10 cellular contexts compared by ENCODE assay signal in the genomic region with DNA sequence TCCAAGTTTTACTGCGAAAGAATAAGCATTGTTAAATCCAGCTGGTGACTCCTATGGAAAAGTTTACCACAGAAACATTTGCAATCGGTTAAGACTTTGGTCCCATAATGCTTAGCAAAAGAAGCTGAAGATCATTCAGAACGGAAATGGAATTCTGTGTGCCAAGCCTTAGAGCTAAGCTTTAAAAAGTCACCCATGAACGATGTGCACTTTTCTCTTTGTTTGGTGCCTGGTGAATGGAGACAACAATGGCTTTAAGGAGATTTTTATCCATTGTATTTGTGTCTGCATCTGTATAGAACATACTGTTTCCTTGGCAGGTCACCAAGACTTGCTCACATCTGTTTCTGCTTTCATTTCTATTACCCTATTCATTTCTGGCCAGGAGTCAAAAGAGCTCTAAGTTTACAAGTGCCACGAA. TPM values are rescaled to one million over a fixed set of nuclear protein-coding genes. Genes with fewer than 3 reads are reported as not detected.
DNase-seq lines count a peak whose midpoint lies in the region; ATAC-seq, FAIRE-seq and TF ChIP-seq lines count a peak whose summit lies in the region.
"Had no signal": no experiment of that assay in that cellular context is flagged by ENCODE, and none has a peak within 500 bp of the region (broad histone marks: within the 10 kb centered on the region; RNA-seq: fewer than 3 reads in every experiment).

No MANE protein-coding gene starts in this region.

- no peak overlapping the region for H3K4me3 Mint-ChIP-seq in activated naive CD8-positive, alpha-beta T cell treated with anti-CD3 and anti-CD28 coated beads for 36 hours
- H3K4me3 Mint-ChIP-seq in activated naive CD8-positive, alpha-beta T cell treated with anti-CD3 and anti-CD28 coated beads, Interleukin-2, amount 50 U/mL, for 24 hours, result no peak overlapping the region

- DNase-seq in GM04503 (ENCODE audit: low read depth) (peak; percentile 76), SK-N-SH (peak; percentile 62), glomerular endothelial cell (ENCODE audit: extremely low read depth, low read depth, low spot score) (peak; percentile 68), HepG2 (ENCODE audit: low spot score) (no peak)
- DNase-seq in activated naive CD8-positive, alpha-beta T cell treated with anti-CD3 and anti-CD28 coated beads for 36 hours, result no peak
- no peak for DNase-seq in activated naive CD8-positive, alpha-beta T cell treated with anti-CD3 and anti-CD28 coated beads, Interleukin-2, amount 50 U/mL, for 24 hours
- DNase-seq in activated naive CD4-positive, alpha-beta T cell treated with anti-CD3 and anti-CD28 coated beads, Interleukin-2, amount 50 U/mL, for 72 hours (ENCODE audit: low spot score in 2 of 2), result no peak
- DNase-seq: posterior cingulate gyrus, WERI-Rb-1 had no signal

- H3K4me3 ChIP-seq in SK-N-SH (ENCODE audit: low read depth in 2 of 2, low read length in 1 of 2) (peak overlapping the region; percentile 17 to 19; a peak in 2 of 4 replicates), skin epidermis (peak overlapping the region in 1 of 7 experiments; percentile 1), HepG2 (replicated peaks in 1 of 3; ENCODE audit: insufficient read depth in 1 of 3, low read depth in 2 of 3, low read length in 3 of 3) (no peak overlapping the region)

- H3K36me3 ChIP-seq in SK-N-SH (replicated peaks in 1 of 2; ENCODE audit: control insufficient read depth in 1 of 2, insufficient read depth in 2 of 2, low read length in 1 of 2) (peaks cover 0 to 14% of the 10 kb centered on the region in 2 experiments), HepG2 (replicated peaks in 1 of 2; ENCODE audit: control insufficient read depth in 1 of 2, insufficient read depth in 2 of 2, low read length in 2 of 2) (no peaks in the 10 kb centered on the region)
- H3K36me3 ChIP-seq: WERI-Rb-1 had no signal

- H3K9me3 ChIP-seq in SK-N-SH (no peaks in the 10 kb centered on the region), HepG2 (ENCODE audit: low read length) (no peaks in the 10 kb centered on the region)

- TF ChIP-seq POLR2A in HepG2 (IDR thresholded peaks at IDR 0.05; ENCODE audit: insufficient read depth in 1 of 2, low read depth in 2 of 2, low read length in 2 of 2), result no peak

- WGBS in SK-N-SH (ENCODE audit: low lambda C conversion rate), result 3% methylated on average over 5 of the region's 5 CpGs
- WGBS in HepG2 (ENCODE audit: low lambda C conversion rate), result 5% methylated on average over 5 of the region's 5 CpGs

- H4K20me1 ChIP-seq in SK-N-SH (ENCODE audit: insufficient read depth) (no peaks in the 10 kb centered on the region), HepG2 (ENCODE audit: insufficient read depth, low read length) (no peaks in the 10 kb centered on the region)

- no peak for FAIRE-seq in HepG2 (lab: Jason Lieb, UNC)

- peaks cover 54% of the 10 kb centered on the region for H3F3A ChIP-seq in SK-N-SH (replicated peaks; ENCODE audit: insufficient read depth)

- TF ChIP-seq EP300 in SK-N-SH (IDR thresholded peaks at IDR 0.05; ENCODE audit: borderline replicate concordance in 1 of 2, low read depth in 1 of 2, low read length in 1 of 2) (peak in 1 of 2 experiments; percentile 77; a peak in 3 of 4 replicates), HepG2 (IDR thresholded peaks at IDR 0.05; ENCODE audit: low read depth in 2 of 2, low read length in 2 of 2) (no peak), HepG2 (CRISPR knock-in tag; IDR thresholded peaks at IDR 0.05; ENCODE audit: borderline replicate concordance) (no peak)

- H3K9me2 ChIP-seq in SK-N-SH, result no peaks in the 10 kb centered on the region

- H3K27ac ChIP-seq in SK-N-SH (ENCODE audit: low read depth in 2 of 2, low read length in 1 of 2) (peak overlapping the region; percentile 96 to 100), skin epidermis (peak overlapping the region in 17 of 21 experiments; percentile 11 to 84 (median 55)), HepG2 (ENCODE audit: extremely low read length, insufficient read depth, low read length) (no peak overlapping the region)
- H3K27ac ChIP-seq: WERI-Rb-1 had no signal

- H3K36me3 Mint-ChIP-seq in activated naive CD8-positive, alpha-beta T cell treated with anti-CD3 and anti-CD28 coated beads for 36 hours, result no peaks in the 10 kb centered on the region
- no peaks in the 10 kb centered on the region for H3K36me3 Mint-ChIP-seq in activated naive CD8-positive, alpha-beta T cell treated with anti-CD3 and anti-CD28 coated beads, Interleukin-2, amount 50 U/mL, for 24 hours (ENCODE audit: low read depth)
- no peaks in the 10 kb centered on the region for H3K36me3 Mint-ChIP-seq in activated naive CD4-positive, alpha-beta T cell treated with anti-CD3 and anti-CD28 coated beads, Interleukin-2, amount 50 U/mL, for 72 hours

- TF ChIP-seq CTCF in SK-N-SH (IDR thresholded peaks at IDR 0.05) (no peak), HepG2 (CRISPR knock-in tag; IDR thresholded peaks at IDR 0.05) (no peak)

- H3K9ac ChIP-seq in SK-N-SH, result peak overlapping the region; percentile 62
- no peak overlapping the region for H3K9ac ChIP-seq in HepG2 (ENCODE audit: insufficient read depth, low read depth, low read length)

- no TSS peak for BruUV-seq in HepG2 (replicated peaks; lab: Mats Ljungman, UMichigan)

- no peaks in the 10 kb centered on the region for H3K9me3 Mint-ChIP-seq in activated naive CD8-positive, alpha-beta T cell treated with anti-CD3 and anti-CD28 coated beads for 36 hours
- H3K9me3 Mint-ChIP-seq in activated naive CD8-positive, alpha-beta T cell treated with anti-CD3 and anti-CD28 coated beads, Interleukin-2, amount 50 U/mL, for 24 hours, result no peaks in the 10 kb centered on the region
- no peaks in the 10 kb centered on the region for H3K9me3 Mint-ChIP-seq in activated naive CD4-positive, alpha-beta T cell treated with anti-CD3 and anti-CD28 coated beads, Interleukin-2, amount 50 U/mL, for 72 hours

- in situ Hi-C loops in HepG2 (cut with HindIII; ENCODE audit: extremely low pct_ligation_motif_present, low pct_unique_long_range_greater_than_20kb), result no loop called here

- intact Hi-C loops in HepG2 (cut with micrococcal nuclease; ENCODE audit: unreplicated experiment), result no loop called here

- H3K27ac Mint-ChIP-seq in activated naive CD8-positive, alpha-beta T cell treated with anti-CD3 and anti-CD28 coated beads for 36 hours, result no peak overlapping the region
- H3K27ac Mint-ChIP-seq in activated naive CD8-positive, alpha-beta T cell treated with anti-CD3 and anti-CD28 coated beads, Interleukin-2, amount 50 U/mL, for 24 hours, result no peak overlapping the region
- no peak overlapping the region for H3K27ac Mint-ChIP-seq in activated naive CD4-positive, alpha-beta T cell treated with anti-CD3 and anti-CD28 coated beads, Interleukin-2, amount 50 U/mL, for 72 hours

- H3K4me1 ChIP-seq in SK-N-SH (ENCODE audit: control insufficient read depth in 1 of 2, insufficient read depth in 2 of 2, low read depth in 1 of 2, low read length in 1 of 2) (peaks cover 35 to 40% of the 10 kb centered on the region in 2 experiments), HepG2 (ENCODE audit: insufficient read depth, low read length) (no peaks in the 10 kb centered on the region)

- CTCF ChIA-PET in SK-N-SH (lab: Yijun Ruan, JAX), result interaction anchor here (0.7 to 2.6 kb wide), 9 partner anchors 8 to 746 kb away, joined by 3 to 11 read pairs (median 4); a partner anchor contains a TSS
- CTCF ChIA-PET in HepG2 (lab: Yijun Ruan, JAX; ENCODE audit: low intra/inter-chr PET ratio, low total read pairs), result no interaction called here

- POLR2A ChIA-PET in SK-N-SH (lab: Yijun Ruan, JAX) (interaction anchor here (0.9 kb wide), 1 partner anchor 27 kb away, joined by 3 read pairs; no protein-coding TSS in a partner anchor), HepG2 (lab: Yijun Ruan, JAX) (no interaction called here)

- H2AFZ ChIP-seq in SK-N-SH (ENCODE audit: low read depth) (peak overlapping the region; percentile 44), HepG2 (ENCODE audit: low read length) (no peak overlapping the region)

- no peak for ATAC-seq in HepG2
- no peak for ATAC-seq in activated naive CD8-positive, alpha-beta T cell treated with anti-CD3 and anti-CD28 coated beads, Interleukin-2, amount 50 U/mL, for 24 hours
- no peak for ATAC-seq in activated naive CD4-positive, alpha-beta T cell treated with anti-CD3 and anti-CD28 coated beads, Interleukin-2, amount 50 U/mL, for 72 hours

- peak overlapping the region; percentile 52 for H3K4me2 ChIP-seq in SK-N-SH
- no peak overlapping the region for H3K4me2 ChIP-seq in HepG2 (ENCODE audit: low read depth, low read length)

- H3K27me3 ChIP-seq in SK-N-SH (ENCODE audit: insufficient read depth) (no peaks in the 10 kb centered on the region), HepG2 (ENCODE audit: control insufficient read depth in 1 of 2, insufficient read depth in 2 of 2, low read length in 2 of 2) (peaks cover 0 to 3% of the 10 kb centered on the region in 2 experiments; a peak in 1 of 5 replicates)

- TF ChIP-seq RAD21 in SK-N-SH (IDR thresholded peaks at IDR 0.05; ENCODE audit: low read length), result peak; percentile 25; the same call in 1 of the 2 replicates
- no peak for TF ChIP-seq RAD21 in HepG2 (CRISPR knock-in tag; IDR thresholded peaks at IDR 0.05)

- H3K4me1 Mint-ChIP-seq in activated naive CD8-positive, alpha-beta T cell treated with anti-CD3 and anti-CD28 coated beads for 36 hours, result no peaks in the 10 kb centered on the region
- H3K4me1 Mint-ChIP-seq in activated naive CD8-positive, alpha-beta T cell treated with anti-CD3 and anti-CD28 coated beads, Interleukin-2, amount 50 U/mL, for 24 hours, result no peaks in the 10 kb centered on the region

- H3K79me2 ChIP-seq in SK-N-SH (ENCODE audit: insufficient read depth) (no peaks in the 10 kb centered on the region), HepG2 (ENCODE audit: insufficient read depth, low read length) (no peaks in the 10 kb centered on the region)

- H3K27me3 Mint-ChIP-seq in activated naive CD8-positive, alpha-beta T cell treated with anti-CD3 and anti-CD28 coated beads for 36 hours, result no peaks in the 10 kb centered on the region
- H3K27me3 Mint-ChIP-seq in activated naive CD8-positive, alpha-beta T cell treated with anti-CD3 and anti-CD28 coated beads, Interleukin-2, amount 50 U/mL, for 24 hours, result peaks cover 5% of the 10 kb centered on the region

RNA-seq across cellular contexts. Expression of a gene that starts 26.3 kb away (rescaled TPM):
- 4.5 and 11.4 TPM in 2 replicates for polyA plus RNA-seq in SK-N-SH (2012; rRNA removed)
- 6.5 and 7.3 TPM in 2 replicates for polyA plus RNA-seq in SK-N-SH (2012; cell fraction: cytosol; rRNA removed)
- 13.4 and 14.1 TPM in 2 replicates for polyA plus RNA-seq in SK-N-SH (2012; cell fraction: nucleus; rRNA removed)
- total RNA-seq in glomerular endothelial cell, result 9.0 and 76.0 TPM in 2 replicates
- not detected in 2 replicates for total RNA-seq in HepG2 (2016; rRNA removed; fragmentation: Illumina TruSeq; extraction: Trizol)
- total RNA-seq in HepG2 (2016; cell fraction: cytosol; rRNA removed; fragmentation: Illumina TruSeq; extraction: Trizol; ENCODE audit: low read depth), result not detected in 2 replicates
- not detected in 2 replicates for total RNA-seq in HepG2 (2016; cell fraction: insoluble cytoplasmic fraction; rRNA removed; fragmentation: Illumina TruSeq; extraction: Trizol)
- not detected in 2 replicates for total RNA-seq in HepG2 (2016; cell fraction: membrane; rRNA removed; fragmentation: Illumina TruSeq; extraction: Trizol)
- total RNA-seq in HepG2 (2016; cell fraction: nucleus; rRNA removed; fragmentation: Illumina TruSeq; extraction: Trizol), result not detected in 2 replicates
- not detected in 2 replicates for polyA plus RNA-seq in HepG2 (2011; rRNA removed)
- not detected in 2 replicates for polyA plus RNA-seq in HepG2 (2011; cell fraction: cytosol; rRNA removed)
- polyA plus RNA-seq in HepG2 (2011; cell fraction: nucleus; rRNA removed), result not detected in 2 replicates
- polyA plus RNA-seq in HepG2 (2012), result not detected in 2 replicates
- polyA plus RNA-seq in HepG2 (2016; cell fraction: cytosol; fragmentation: Illumina TruSeq; extraction: Trizol; ENCODE audit: low read depth), result not detected in 2 replicates
- polyA plus RNA-seq in HepG2 (2016; cell fraction: insoluble cytoplasmic fraction; fragmentation: Illumina TruSeq; extraction: Trizol; ENCODE audit: low read depth), result not detected in 2 replicates
- not detected in 2 replicates for polyA plus RNA-seq in HepG2 (2016; cell fraction: membrane; fragmentation: Illumina TruSeq; extraction: Trizol; ENCODE audit: low read depth)
- polyA plus RNA-seq in HepG2 (2016; cell fraction: nucleus; fragmentation: Illumina TruSeq; extraction: Trizol; ENCODE audit: insufficient read depth, low read depth), result not detected in 2 replicates
- polyA minus RNA-seq in HepG2 (2011; rRNA and poly(A)+ RNA removed; ENCODE audit: low replicate concordance), result 0.07 TPM in 1 of 2 replicates, not detected in the other
- not detected in 2 replicates for polyA minus RNA-seq in HepG2 (2011; cell fraction: cytosol; rRNA and poly(A)+ RNA removed)
- polyA minus RNA-seq in HepG2 (2011; cell fraction: nucleus; rRNA and poly(A)+ RNA removed), result not detected in 2 replicates
- under 1 TPM; 0.30 to 0.35 TPM for total RNA-seq in activated naive CD8-positive, alpha-beta T cell treated with anti-CD3 and anti-CD28 coated beads for 36 hours
- not detected for total RNA-seq in activated naive CD4-positive, alpha-beta T cell treated with anti-CD3 and anti-CD28 coated beads, Interleukin-2, amount 50 U/mL, for 72 hours

Comparison
In these comparisons a context has a peak if more than half of its experiments do, and no peak if none do; other contexts are left out.
1. DNase-seq: peak in GM04503 (single experiment), SK-N-SH (single experiment) and glomerular endothelial cell (single experiment); none in HepG2 (single experiment), activated naive CD8-positive, alpha-beta T cell treated with anti-CD3 and anti-CD28 coated beads for 36 hours (single experiment), activated naive CD8-positive, alpha-beta T cell treated with anti-CD3 and anti-CD28 coated beads, Interleukin-2, amount 50 U/mL, for 24 hours (single experiment) and activated naive CD4-positive, alpha-beta T cell treated with anti-CD3 and anti-CD28 coated beads, Interleukin-2, amount 50 U/mL, for 72 hours (0 of 2).
2. H3K4me3 ChIP-seq: peak in SK-N-SH (2 of 2); none in HepG2 (0 of 3).